ENCODE assay signal across 11 cellular contexts in the genomic region with DNA sequence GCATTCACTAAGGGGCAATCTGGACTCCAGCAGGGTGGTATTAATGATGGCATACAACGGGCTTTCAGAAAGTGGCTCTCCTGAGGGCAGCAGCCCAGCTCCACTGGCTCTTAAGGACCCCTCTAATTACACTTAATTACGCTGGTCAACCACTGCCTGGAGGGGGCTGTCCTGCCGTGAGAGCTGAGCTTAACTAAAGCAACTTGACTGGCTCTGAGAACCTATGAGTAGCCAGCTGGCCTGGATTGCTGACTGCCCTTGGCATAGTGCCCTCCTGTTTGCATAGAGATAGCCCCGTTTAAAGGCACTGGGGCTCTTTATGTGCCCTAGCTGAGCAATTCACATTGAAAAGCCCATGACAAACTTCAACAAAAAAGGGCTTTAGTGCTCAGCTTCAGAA. TPM values are rescaled to one million over a fixed set of nuclear protein-coding genes. Genes with fewer than 3 reads are reported as not detected.
DNase-seq lines count a peak whose midpoint lies in the region; ATAC-seq and TF ChIP-seq lines count a peak whose summit lies in the region.
"Had no signal": no experiment of that assay in that cellular context is flagged by ENCODE, and none has a peak within 500 bp of the region (broad histone marks: within the 10 kb centered on the region; RNA-seq: fewer than 3 reads in every experiment).

No MANE protein-coding gene starts in this region.

- H3K4me3 ChIP-seq in LNCaP clone FGC (ENCODE audit: low read depth, low read length) (no peak overlapping the region), psoas muscle (no peak overlapping the region)

- H3K4me1 ChIP-seq in psoas muscle: peaks cover 18% of the 10 kb centered on the region

- TF ChIP-seq CTCF in LNCaP clone FGC (IDR thresholded peaks at IDR 0.05; ENCODE audit: control insufficient read depth, extremely low read depth, insufficient read depth) (no peak), psoas muscle (IDR thresholded peaks at IDR 0.05) (no peak)

- 15 to 33% (median 17%) methylated on average over 4 of the region's 4 CpGs for WGBS in psoas muscle, 3 donors

- DNase-seq in LNCaP clone FGC (ENCODE audit: low read depth) (peak; percentile 39), RPMI8226 (peak; percentile 46), head of caudate nucleus (peak; percentile 14 to 85 (median 62)), psoas muscle (no peak), HCEC 1CT (no peak), NOMO-1 treated with DMSO at 0.1 percent for 48 hours (lab: John Stamatoyannopoulos, UW; ENCODE audit: unreplicated experiment) (no peak)
- no peak for DNase-seq in activated naive CD4-positive, alpha-beta T cell treated with anti-CD3 and anti-CD28 coated beads, Interleukin-2, amount 10 ng/mL, durations not matched to agents 7 days and 5 days
- DNase-seq in activated T-helper 1 cell treated with anti-CD3 and anti-CD28 coated beads, Interleukin-12 subunit alpha, Interleukin-12 subunit beta, Interleukin-2, Interleukin-4 antibody, amounts not matched to agents 30 ng/mL and 10 ng/mL and 1 ng/mL, durations not matched to agents 14 hours and 24 hours and 36 hours (ENCODE audit: low spot score): no peak
- DNase-seq: activated effector memory CD4-positive, alpha-beta T cell treated with Interleukin-2 at 50 U/mL for 16 hours; stimulated activated CD4-positive, alpha-beta T cell treated with anti-CD3 and anti-CD28 coated beads, Interleukin-4, amount 100 ng/mL, for 24 hours had no signal

- H3K36me3 Mint-ChIP-seq in activated naive CD4-positive, alpha-beta T cell treated with anti-CD3 and anti-CD28 coated beads, Interleukin-2, amount 10 ng/mL, durations not matched to agents 7 days and 5 days: no peaks in the 10 kb centered on the region
- no peaks in the 10 kb centered on the region for H3K36me3 Mint-ChIP-seq in activated T-helper 1 cell treated with anti-CD3 and anti-CD28 coated beads, Interleukin-12 subunit alpha, Interleukin-12 subunit beta, Interleukin-2, Interleukin-4 antibody, amounts not matched to agents 30 ng/mL and 10 ng/mL and 1 ng/mL, durations not matched to agents 14 hours and 24 hours and 36 hours (ENCODE audit: low read depth)

- no peak overlapping the region for H3K27ac ChIP-seq in psoas muscle

- peak in 3 of 4 donors; percentile 32 to 54 (median 40) for ATAC-seq in psoas muscle

- peaks cover 71% of the 10 kb centered on the region for H3K27me3 Mint-ChIP-seq in activated naive CD4-positive, alpha-beta T cell treated with anti-CD3 and anti-CD28 coated beads, Interleukin-2, amount 10 ng/mL, durations not matched to agents 7 days and 5 days
- peaks cover 58% of the 10 kb centered on the region for H3K27me3 Mint-ChIP-seq in activated T-helper 1 cell treated with anti-CD3 and anti-CD28 coated beads, Interleukin-12 subunit alpha, Interleukin-12 subunit beta, Interleukin-2, Interleukin-4 antibody, amounts not matched to agents 30 ng/mL and 10 ng/mL and 1 ng/mL, durations not matched to agents 14 hours and 24 hours and 36 hours (ENCODE audit: insufficient read depth)

- H3K27me3 ChIP-seq in psoas muscle (ENCODE audit: insufficient read depth in 3 of 3, low read length in 2 of 3): peaks cover 0 to 33% (median 4%) of the 10 kb centered on the region in 3 donors

- CTCF ChIA-PET in activated naive CD4-positive, alpha-beta T cell treated with anti-CD3 and anti-CD28 coated beads, Interleukin-2, amount 10 ng/mL, durations not matched to agents 7 days and 5 days (lab: Charles Lee): interaction anchor here (0.9 kb wide), 1 partner anchor 293 kb away, joined by 3 read pairs; no protein-coding TSS in a partner anchor

- H3K4me1 Mint-ChIP-seq in activated naive CD4-positive, alpha-beta T cell treated with anti-CD3 and anti-CD28 coated beads, Interleukin-2, amount 10 ng/mL, durations not matched to agents 7 days and 5 days: peaks cover 26% of the 10 kb centered on the region
- peaks cover 28% of the 10 kb centered on the region for H3K4me1 Mint-ChIP-seq in activated T-helper 1 cell treated with anti-CD3 and anti-CD28 coated beads, Interleukin-12 subunit alpha, Interleukin-12 subunit beta, Interleukin-2, Interleukin-4 antibody, amounts not matched to agents 30 ng/mL and 10 ng/mL and 1 ng/mL, durations not matched to agents 14 hours and 24 hours and 36 hours (ENCODE audit: low read depth)

- H3K27ac Mint-ChIP-seq in activated naive CD4-positive, alpha-beta T cell treated with anti-CD3 and anti-CD28 coated beads, Interleukin-2, amount 10 ng/mL, durations not matched to agents 7 days and 5 days: no peak overlapping the region
- H3K27ac Mint-ChIP-seq in activated T-helper 1 cell treated with anti-CD3 and anti-CD28 coated beads, Interleukin-12 subunit alpha, Interleukin-12 subunit beta, Interleukin-2, Interleukin-4 antibody, amounts not matched to agents 30 ng/mL and 10 ng/mL and 1 ng/mL, durations not matched to agents 14 hours and 24 hours and 36 hours: no peak overlapping the region
- H3K27ac Mint-ChIP-seq: mesothelial cell of epicardium had no signal

- H3K9me3 Mint-ChIP-seq in activated naive CD4-positive, alpha-beta T cell treated with anti-CD3 and anti-CD28 coated beads, Interleukin-2, amount 10 ng/mL, durations not matched to agents 7 days and 5 days: no peaks in the 10 kb centered on the region
- no peaks in the 10 kb centered on the region for H3K9me3 Mint-ChIP-seq in activated T-helper 1 cell treated with anti-CD3 and anti-CD28 coated beads, Interleukin-12 subunit alpha, Interleukin-12 subunit beta, Interleukin-2, Interleukin-4 antibody, amounts not matched to agents 30 ng/mL and 10 ng/mL and 1 ng/mL, durations not matched to agents 14 hours and 24 hours and 36 hours
- H3K9me3 Mint-ChIP-seq: mesothelial cell of epicardium had no signal

- no peaks in the 10 kb centered on the region for H3K9me3 ChIP-seq in psoas muscle

- H3K36me3 ChIP-seq in psoas muscle (ENCODE audit: insufficient read depth in 1 of 2, low read depth in 1 of 2): no peaks in the 10 kb centered on the region

- H3K4me3 Mint-ChIP-seq in activated naive CD4-positive, alpha-beta T cell treated with anti-CD3 and anti-CD28 coated beads, Interleukin-2, amount 10 ng/mL, durations not matched to agents 7 days and 5 days: no peak overlapping the region
- H3K4me3 Mint-ChIP-seq in activated T-helper 1 cell treated with anti-CD3 and anti-CD28 coated beads, Interleukin-12 subunit alpha, Interleukin-12 subunit beta, Interleukin-2, Interleukin-4 antibody, amounts not matched to agents 30 ng/mL and 10 ng/mL and 1 ng/mL, durations not matched to agents 14 hours and 24 hours and 36 hours: no peak overlapping the region
- H3K4me3 Mint-ChIP-seq: mesothelial cell of epicardium had no signal

- intact Hi-C loops in head of caudate nucleus (cut with DNase I) (no loop called here), psoas muscle (cut with DNase I) (no loop called here)
- intact Hi-C loops in activated T-helper 1 cell treated with anti-CD3 and anti-CD28 coated beads, Interleukin-12 subunit alpha, Interleukin-12 subunit beta, Interleukin-2, Interleukin-4 antibody, amounts not matched to agents 30 ng/mL and 10 ng/mL and 1 ng/mL, durations not matched to agents 14 hours and 24 hours and 36 hours (cut with micrococcal nuclease): loop anchor here (10.0 kb wide), 1 partner anchor 629 kb away; a partner anchor contains a TSS

RNA-seq across cellular contexts. Expression of a gene that starts 3.8 kb away (rescaled TPM):
- total RNA-seq in psoas muscle: 10 to 100 TPM in 1 of 4 donors, 1 to 10 TPM in 2, under 1 TPM in 1; 0.95 to 19.1 (median 3.2) TPM
- 1 to 10 TPM in 2 of 3 donors, under 1 TPM in 1; 0.62 to 6.0 (median 1.2) TPM for polyA plus RNA-seq in psoas muscle
- total RNA-seq in activated T-helper 1 cell treated with anti-CD3 and anti-CD28 coated beads, Interleukin-12 subunit alpha, Interleukin-12 subunit beta, Interleukin-2, Interleukin-4 antibody, amounts not matched to agents 30 ng/mL and 10 ng/mL and 1 ng/mL, durations not matched to agents 14 hours and 24 hours and 36 hours: 0.29 and 0.88 TPM in 2 replicates

Comparison
In these comparisons a context has a peak if more than half of its experiments do, and no peak if none do; other contexts are left out.
1. DNase-seq: peak in LNCaP clone FGC (single experiment), RPMI8226 (single experiment) and head of caudate nucleus (42 of 42); none in psoas muscle (0 of 2), activated naive CD4-positive, alpha-beta T cell treated with anti-CD3 and anti-CD28 coated beads, Interleukin-2, amount 10 ng/mL, durations not matched to agents 7 days and 5 days (single experiment), HCEC 1CT (single experiment), activated T-helper 1 cell treated with anti-CD3 and anti-CD28 coated beads, Interleukin-12 subunit alpha, Interleukin-12 subunit beta, Interleukin-2, Interleukin-4 antibody, amounts not matched to agents 30 ng/mL and 10 ng/mL and 1 ng/mL, durations not matched to agents 14 hours and 24 hours and 36 hours (single experiment) and NOMO-1 treated with DMSO at 0.1 percent for 48 hours (single experiment).